In the genomic region with DNA sequence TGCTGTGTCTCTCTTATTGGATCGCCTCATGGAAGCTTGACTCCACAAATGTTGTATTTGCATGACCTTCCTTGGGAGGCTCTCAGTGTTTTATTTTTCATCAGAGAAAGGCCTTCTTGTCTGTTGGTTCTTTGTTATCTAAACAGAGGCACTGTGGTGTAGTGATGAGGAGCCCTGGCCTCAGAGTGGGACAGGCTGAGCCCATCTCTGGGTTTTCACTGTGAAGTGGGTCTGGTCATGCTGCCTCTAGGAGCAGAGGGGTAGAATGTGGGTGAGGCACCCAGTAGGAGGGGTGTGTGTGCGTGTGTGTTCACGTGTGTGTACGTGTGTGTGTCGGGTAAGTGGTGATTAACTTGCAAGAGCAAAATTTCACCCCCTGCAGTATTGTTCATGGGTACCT, we compare ENCODE assay signal across 14 cellular contexts. TPM values are rescaled to one million over a fixed set of nuclear protein-coding genes. Genes with fewer than 3 reads are reported as not detected.
DNase-seq lines count a peak whose midpoint lies in the region; ATAC-seq lines count a peak whose summit lies in the region.
"Had no signal": no experiment of that assay in that cellular context is flagged by ENCODE, and none has a peak within 500 bp of the region (broad histone marks: within the 10 kb centered on the region; RNA-seq: fewer than 3 reads in every experiment).

No MANE protein-coding gene starts in this region.

- peak overlapping the region; percentile 82 for H3K27ac ChIP-seq in layer of hippocampus (ENCODE audit: low read depth, low read length)
- peak overlapping the region; percentile 92 for H3K27ac ChIP-seq in temporal lobe (ENCODE audit: low read depth, low read length)

- H3K27ac Mint-ChIP-seq in activated naive CD4-positive, alpha-beta T cell treated with anti-CD3 and anti-CD28 coated beads for 36 hours = peak overlapping the region; percentile 99
- peak overlapping the region; percentile 97 for H3K27ac Mint-ChIP-seq in activated CD4-positive, alpha-beta memory T cell treated with anti-CD3 and anti-CD28 coated beads, Interleukin-2, amount 10 ng/mL, durations not matched to agents 7 days and 5 days

- intact Hi-C loops in activated naive CD4-positive, alpha-beta T cell treated with anti-CD3 and anti-CD28 coated beads for 36 hours (cut with micrococcal nuclease) = no loop called here

- no peaks in the 10 kb centered on the region for H3K27me3 Mint-ChIP-seq in activated naive CD4-positive, alpha-beta T cell treated with anti-CD3 and anti-CD28 coated beads for 36 hours (ENCODE audit: low read depth)
- no peaks in the 10 kb centered on the region for H3K27me3 Mint-ChIP-seq in activated CD4-positive, alpha-beta memory T cell treated with anti-CD3 and anti-CD28 coated beads, Interleukin-2, amount 10 ng/mL, durations not matched to agents 7 days and 5 days

- CTCF ChIA-PET in activated naive CD4-positive, alpha-beta T cell treated with anti-CD3 and anti-CD28 coated beads for 36 hours (lab: Charles Lee) = no interaction called here
- CTCF ChIA-PET in activated CD4-positive, alpha-beta memory T cell treated with anti-CD3 and anti-CD28 coated beads, Interleukin-2, amount 10 ng/mL, durations not matched to agents 7 days and 5 days (lab: Charles Lee) = interaction anchor here (3.4 kb wide), 1 partner anchor 24 kb away, joined by 12 read pairs; no protein-coding TSS in a partner anchor

- H3K36me3 Mint-ChIP-seq in activated naive CD4-positive, alpha-beta T cell treated with anti-CD3 and anti-CD28 coated beads for 36 hours (ENCODE audit: low read depth) = peaks cover 3% of the 10 kb centered on the region
- peaks cover 32% of the 10 kb centered on the region for H3K36me3 Mint-ChIP-seq in activated CD4-positive, alpha-beta memory T cell treated with anti-CD3 and anti-CD28 coated beads, Interleukin-2, amount 10 ng/mL, durations not matched to agents 7 days and 5 days (ENCODE audit: low read depth)

- H3K4me1 Mint-ChIP-seq in activated naive CD4-positive, alpha-beta T cell treated with anti-CD3 and anti-CD28 coated beads for 36 hours (ENCODE audit: low read depth) = peaks cover 98% of the 10 kb centered on the region
- peaks cover 100% of the 10 kb centered on the region for H3K4me1 Mint-ChIP-seq in activated CD4-positive, alpha-beta memory T cell treated with anti-CD3 and anti-CD28 coated beads, Interleukin-2, amount 10 ng/mL, durations not matched to agents 7 days and 5 days

- H3K9me3 Mint-ChIP-seq in activated naive CD4-positive, alpha-beta T cell treated with anti-CD3 and anti-CD28 coated beads for 36 hours = no peaks in the 10 kb centered on the region
- H3K9me3 Mint-ChIP-seq in activated CD4-positive, alpha-beta memory T cell treated with anti-CD3 and anti-CD28 coated beads, Interleukin-2, amount 10 ng/mL, durations not matched to agents 7 days and 5 days = no peaks in the 10 kb centered on the region

- DNase-seq in activated naive CD4-positive, alpha-beta T cell treated with anti-CD3 and anti-CD28 coated beads for 36 hours = peak; percentile 38
- DNase-seq in activated naive CD4-positive, alpha-beta T cell treated with Interleukin-2 at 50 U/mL for 16 hours = no peak
- DNase-seq in activated CD4-positive, alpha-beta memory T cell treated with anti-CD3 and anti-CD28 coated beads, Interleukin-2, amount 10 ng/mL, durations not matched to agents 7 days and 5 days = no peak
- DNase-seq in NCI-H2171 (lab: John Stamatoyannopoulos, UW) (no peak), UCSD-AML1 (lab: John Stamatoyannopoulos, UW; ENCODE audit: unreplicated experiment) (no peak)
- DNase-seq: activated T-cell treated with anti-CD3 and anti-CD28 coated beads for 4 hours, DND-41, KBM-7, left cardiac atrium, NCI-H1436, NCI-H524 treated with DMSO at 0.1 percent for 48 hours had no signal

- H3K27me3 ChIP-seq in layer of hippocampus (ENCODE audit: control insufficient read depth, insufficient read depth, low read length) = no peaks in the 10 kb centered on the region

- ATAC-seq in GM21576 (IDR thresholded peaks at IDR 0.05; ENCODE audit: unreplicated experiment) = no peak
- ATAC-seq: left cardiac atrium had no signal

- POLR2A ChIA-PET in activated CD4-positive, alpha-beta memory T cell treated with anti-CD3 and anti-CD28 coated beads, Interleukin-2, amount 10 ng/mL, durations not matched to agents 7 days and 5 days (lab: Charles Lee) = interaction anchor here (2.7 to 21.7 kb wide), 3 partner anchors 13 to 94 kb away, joined by 15 to 374 read pairs (median 161); a partner anchor contains a TSS

- H3K4me3 Mint-ChIP-seq in activated naive CD4-positive, alpha-beta T cell treated with anti-CD3 and anti-CD28 coated beads for 36 hours = no peak overlapping the region
- no peak overlapping the region for H3K4me3 Mint-ChIP-seq in activated CD4-positive, alpha-beta memory T cell treated with anti-CD3 and anti-CD28 coated beads, Interleukin-2, amount 10 ng/mL, durations not matched to agents 7 days and 5 days

RNA-seq across cellular contexts. Expression of a gene that starts 14.4 kb away (rescaled TPM):
- 100 to 1,000 TPM; 115 to 121 TPM for total RNA-seq in activated naive CD4-positive, alpha-beta T cell treated with anti-CD3 and anti-CD28 coated beads for 36 hours
- total RNA-seq in activated CD4-positive, alpha-beta memory T cell treated with anti-CD3 and anti-CD28 coated beads, Interleukin-2, amount 10 ng/mL, durations not matched to agents 7 days and 5 days = 100 to 1,000 TPM; 199 TPM
- 27.8 TPM for total RNA-seq in temporal lobe
